Comparison of ENCODE assay signal across 14 cellular contexts in genomic region chr12:96136129-96136528, GRCh38. TPM values are rescaled to one million over a fixed set of nuclear protein-coding genes. Genes with fewer than 3 reads are reported as not detected.
DNase-seq lines count a peak whose midpoint lies in the region; ATAC-seq, FAIRE-seq and TF ChIP-seq lines count a peak whose summit lies in the region.
"Had no signal": no experiment of that assay in that cellular context is flagged by ENCODE, and none has a peak within 500 bp of the region (broad histone marks: within the 10 kb centered on the region; RNA-seq: fewer than 3 reads in every experiment).

No MANE protein-coding gene starts in this region.

- H3K27ac ChIP-seq in HepG2 (ENCODE audit: extremely low read length, insufficient read depth, low read length) (no peak overlapping the region), right lobe of liver (no peak overlapping the region), ascending aorta (peak overlapping the region; percentile 48 to 59)
- H3K27ac ChIP-seq: transverse colon had no signal

- TF ChIP-seq CTCF in HepG2 (CRISPR knock-in tag; IDR thresholded peaks at IDR 0.05), result no peak
- no peak for TF ChIP-seq CTCF in right lobe of liver (IDR thresholded peaks at IDR 0.05)
- no peak for TF ChIP-seq CTCF in ascending aorta (IDR thresholded peaks at IDR 0.05)

- DNase-seq in HepG2 (ENCODE audit: low spot score) (no peak), right lobe of liver (no peak), ascending aorta (ENCODE audit: low spot score in 2 of 2) (no peak), kidney glomerular epithelial cell (lab: John Stamatoyannopoulos, UW) (peak; percentile 53), NCI-H187 treated with DMSO at 0.1 percent for 48 hours (lab: John Stamatoyannopoulos, UW) (no peak)
- DNase-seq in activated CD8-positive, alpha-beta memory T cell treated with anti-CD3 and anti-CD28 coated beads for 24 hours, result no peak
- DNase-seq: activated CD4-positive, alpha-beta T cell treated with anti-CD3 and anti-CD28 coated beads, Interleukin-2, amount 10 ng/mL, durations not matched to agents 24 days and 14 days; amygdala; C1 segment of cervical spinal cord; NCI-H1417; stimulated activated CD4-positive, alpha-beta T cell treated with anti-CD3 and anti-CD28 coated beads, Interleukin-4, amount 100 ng/mL, for 4 hours; transverse colon had no signal

- H3K4me3 ChIP-seq in HepG2 (replicated peaks in 1 of 3; ENCODE audit: insufficient read depth in 1 of 3, low read depth in 2 of 3, low read length in 3 of 3) (no peak overlapping the region), right lobe of liver (no peak overlapping the region), ascending aorta (no peak overlapping the region)
- H3K4me3 ChIP-seq: transverse colon had no signal

- H3K4me2 ChIP-seq in HepG2 (ENCODE audit: low read depth, low read length), result 0 out of 2 replicates have a peak overlapping the region, but pooled peaks have one; percentile 8

- TF ChIP-seq POLR2A in HepG2 (IDR thresholded peaks at IDR 0.05; ENCODE audit: insufficient read depth in 1 of 2, low read depth in 2 of 2, low read length in 2 of 2) (no peak), right lobe of liver (IDR thresholded peaks at IDR 0.05) (no peak)

- H3K4me1 ChIP-seq in HepG2 (ENCODE audit: insufficient read depth, low read length), result no peaks in the 10 kb centered on the region
- H3K4me1 ChIP-seq in right lobe of liver, result no peaks in the 10 kb centered on the region
- peaks cover 0 to 7% of the 10 kb centered on the region in 2 donors for H3K4me1 ChIP-seq in ascending aorta
- H3K4me1 ChIP-seq: transverse colon had no signal

- H3K9ac ChIP-seq in HepG2 (ENCODE audit: insufficient read depth, low read depth, low read length), result no peak overlapping the region

- H3K79me2 ChIP-seq in HepG2 (ENCODE audit: insufficient read depth, low read length), result no peaks in the 10 kb centered on the region

- H2AFZ ChIP-seq in HepG2 (ENCODE audit: low read length), result no peak overlapping the region

- H3K9me3 ChIP-seq in HepG2 (ENCODE audit: low read length) (no peaks in the 10 kb centered on the region), right lobe of liver (no peaks in the 10 kb centered on the region), ascending aorta (no peaks in the 10 kb centered on the region)
- H3K9me3 ChIP-seq: transverse colon had no signal

- H4K20me1 ChIP-seq in HepG2 (ENCODE audit: insufficient read depth, low read length), result no peaks in the 10 kb centered on the region

- POLR2A ChIA-PET in HepG2 (lab: Yijun Ruan, JAX), result no interaction called here

- in situ Hi-C loops in HepG2 (cut with HindIII; ENCODE audit: extremely low pct_ligation_motif_present, low pct_unique_long_range_greater_than_20kb), result no loop called here

- H3K27me3 ChIP-seq in HepG2 (ENCODE audit: control insufficient read depth in 1 of 2, insufficient read depth in 2 of 2, low read length in 2 of 2) (peaks cover 0 to 3% of the 10 kb centered on the region in 2 experiments; a peak in 1 of 5 replicates), right lobe of liver (no peaks in the 10 kb centered on the region), ascending aorta (no peaks in the 10 kb centered on the region)

- TF ChIP-seq RAD21 in HepG2 (CRISPR knock-in tag; IDR thresholded peaks at IDR 0.05), result no peak

- intact Hi-C loops in HepG2 (cut with micrococcal nuclease; ENCODE audit: unreplicated experiment) (no loop called here), right lobe of liver (cut with DNase I) (no loop called here), ascending aorta (cut with DNase I) (no loop called here)

- no peak for FAIRE-seq in HepG2 (lab: Jason Lieb, UNC)

- CTCF ChIA-PET in HepG2 (lab: Yijun Ruan, JAX; ENCODE audit: low intra/inter-chr PET ratio, low total read pairs), result no interaction called here

- no peak for TF ChIP-seq EP300 in HepG2 (IDR thresholded peaks at IDR 0.05; ENCODE audit: low read depth in 2 of 2, low read length in 2 of 2)
- no peak for TF ChIP-seq EP300 in HepG2 (CRISPR knock-in tag; IDR thresholded peaks at IDR 0.05; ENCODE audit: borderline replicate concordance)

- WGBS in HepG2 (ENCODE audit: low lambda C conversion rate), result 3% methylated on average over 3 of the region's 3 CpGs
- WGBS in right lobe of liver (ENCODE audit: insufficient coverage, low coverage, low lambda C conversion rate, missing lambda C conversion rate), result 45% methylated on average over 1 of the region's 3 CpGs

- H3K36me3 ChIP-seq in HepG2 (replicated peaks in 1 of 2; ENCODE audit: control insufficient read depth in 1 of 2, insufficient read depth in 2 of 2, low read length in 2 of 2) (no peaks in the 10 kb centered on the region), right lobe of liver (no peaks in the 10 kb centered on the region), ascending aorta (no peaks in the 10 kb centered on the region)
- H3K36me3 ChIP-seq: transverse colon had no signal

- BruUV-seq in HepG2 (replicated peaks; lab: Mats Ljungman, UMichigan), result no TSS peak

- ATAC-seq in HepG2 (0 out of 3 replicates have a peak, but pooled peaks have one; percentile 28), right lobe of liver (no peak), HG03521 (IDR thresholded peaks at IDR 0.05; ENCODE audit: unreplicated experiment) (no peak), HG02938 (IDR thresholded peaks at IDR 0.05; ENCODE audit: unreplicated experiment) (no peak)

TF ChIP-seq in HepG2, 621 proteins besides CTCF, POLR2A, EP300 and RAD21:
- TF ChIP-seq ATF7 (IDR thresholded peaks at IDR 0.05) (0 out of 2 replicates have a peak, but pooled peaks have one; percentile 2), ATF7 (CRISPR knock-in tag; IDR thresholded peaks at IDR 0.05) (no peak), SRF (IDR thresholded peaks at IDR 0.05; ENCODE audit: low read depth, low read length) (no peak)

RNA-seq across cellular contexts. Expression of gene ELK3, which starts 58.0 kb away (rescaled TPM):
- total RNA-seq in HepG2 (2016; rRNA removed; fragmentation: Illumina TruSeq; extraction: Trizol), result 3.0 and 3.2 TPM in 2 replicates
- 1.2 and 1.3 TPM in 2 replicates for total RNA-seq in HepG2 (2016; cell fraction: cytosol; rRNA removed; fragmentation: Illumina TruSeq; extraction: Trizol; ENCODE audit: low read depth)
- 2.3 and 2.7 TPM in 2 replicates for total RNA-seq in HepG2 (2016; cell fraction: insoluble cytoplasmic fraction; rRNA removed; fragmentation: Illumina TruSeq; extraction: Trizol)
- 4.8 and 5.0 TPM in 2 replicates for total RNA-seq in HepG2 (2016; cell fraction: membrane; rRNA removed; fragmentation: Illumina TruSeq; extraction: Trizol)
- total RNA-seq in HepG2 (2016; cell fraction: nucleus; rRNA removed; fragmentation: Illumina TruSeq; extraction: Trizol), result 2.7 and 3.9 TPM in 2 replicates
- polyA plus RNA-seq in HepG2 (2011; rRNA removed), result 2.4 and 2.9 TPM in 2 replicates
- polyA plus RNA-seq in HepG2 (2011; cell fraction: cytosol; rRNA removed), result 1.5 and 2.1 TPM in 2 replicates
- polyA plus RNA-seq in HepG2 (2011; cell fraction: nucleus; rRNA removed), result 1.2 and 2.1 TPM in 2 replicates
- 1.8 and 2.5 TPM in 2 replicates for polyA plus RNA-seq in HepG2 (2012)
- polyA plus RNA-seq in HepG2 (2016; cell fraction: cytosol; fragmentation: Illumina TruSeq; extraction: Trizol; ENCODE audit: low read depth), result 1.5 and 2.0 TPM in 2 replicates
- polyA plus RNA-seq in HepG2 (2016; cell fraction: insoluble cytoplasmic fraction; fragmentation: Illumina TruSeq; extraction: Trizol; ENCODE audit: low read depth), result 4.0 and 4.7 TPM in 2 replicates
- 3.8 and 4.8 TPM in 2 replicates for polyA plus RNA-seq in HepG2 (2016; cell fraction: membrane; fragmentation: Illumina TruSeq; extraction: Trizol; ENCODE audit: low read depth)
- 3.9 and 4.5 TPM in 2 replicates for polyA plus RNA-seq in HepG2 (2016; cell fraction: nucleus; fragmentation: Illumina TruSeq; extraction: Trizol; ENCODE audit: insufficient read depth, low read depth)
- polyA minus RNA-seq in HepG2 (2011; rRNA and poly(A)+ RNA removed; ENCODE audit: low replicate concordance), result 5.5 and 9.6 TPM in 2 replicates
- polyA minus RNA-seq in HepG2 (2011; cell fraction: cytosol; rRNA and poly(A)+ RNA removed), result 3.2 and 3.3 TPM in 2 replicates
- 2.6 and 2.7 TPM in 2 replicates for polyA minus RNA-seq in HepG2 (2011; cell fraction: nucleus; rRNA and poly(A)+ RNA removed)
- total RNA-seq in right lobe of liver, result 10 to 100 TPM in 1 of 6 experiments, 1 to 10 TPM in 5; 5.3 to 11.2 (median 5.8) TPM
- 21.2 TPM for total RNA-seq in ascending aorta

Comparison
In these comparisons a context has a peak if more than half of its experiments do, and no peak if none do; other contexts are left out.
1. H3K27ac ChIP-seq: peak in ascending aorta (2 of 2); none in HepG2 (single experiment) and right lobe of liver (0 of 3).